18 cellular contexts compared by ENCODE assay signal in genomic region chr10:46292573-46293023, GRCh38. TPM values are rescaled to one million over a fixed set of nuclear protein-coding genes. Genes with fewer than 3 reads are reported as not detected.
"Had no signal": no experiment of that assay in that cellular context is flagged by ENCODE, and none has a peak within 500 bp of the region (broad histone marks: within the 10 kb centered on the region; RNA-seq: fewer than 3 reads in every experiment).

No MANE protein-coding gene starts in this region.

- FAIRE-seq: TTC549 had no signal

- H3K4me1 ChIP-seq: body of pancreas, uterus had no signal

- H3K79me2 ChIP-seq: hepatocyte had no signal

- H3K9me3 Mint-ChIP-seq: activated B cell treated with CpG ODN at 0.5 μM for 24 hours; activated naive CD4-positive, alpha-beta T cell treated with anti-CD3 and anti-CD28 coated beads, Interleukin-2, amount 50 U/mL, for 72 hours; activated T-helper 17 cell treated with anti-CD3 and anti-CD28 coated beads, Interleukin-2, amount 50 U/mL, for 72 hours; effector memory CD8-positive, alpha-beta T cell; natural killer cell; stimulated activated naive CD8-positive, alpha-beta T cell treated with anti-CD3 and anti-CD28 coated beads, Interleukin-15, amount 100 ng/mL, for 72 hours had no signal

- H3K4me1 Mint-ChIP-seq: activated B cell treated with CpG ODN at 0.5 μM for 24 hours, natural killer cell, T-helper 17 cell had no signal

- H3K27me3 Mint-ChIP-seq: activated T-helper 17 cell treated with anti-CD3 and anti-CD28 coated beads, Interleukin-2, amount 50 U/mL, for 72 hours; T-helper 17 cell had no signal

- H3K9me3 ChIP-seq: body of pancreas, thoracic aorta, uterus had no signal

- H3K27ac ChIP-seq: body of pancreas, hepatocyte, thoracic aorta, uterus had no signal

- H3K4me2 ChIP-seq: hepatocyte had no signal

- H3K27me3 ChIP-seq: body of pancreas, hepatocyte, uterus had no signal

- DNase-seq: activated B cell treated with CpG ODN at 0.5 μM for 24 hours; amniotic stem cell; body of pancreas; effector memory CD8-positive, alpha-beta T cell; natural killer cell; occipital lobe; stimulated activated CD4-positive, alpha-beta T cell treated with anti-CD3 and anti-CD28 coated beads, Interleukin-4, amount 100 ng/mL, for 4 hours; stimulated activated naive CD8-positive, alpha-beta T cell treated with anti-CD3 and anti-CD28 coated beads, Interleukin-15, amount 100 ng/mL, for 72 hours; T-helper 17 cell had no signal

- H3K4me3 ChIP-seq: body of pancreas, hepatocyte, thoracic aorta, uterus had no signal

- H3K36me3 Mint-ChIP-seq: activated naive CD4-positive, alpha-beta T cell treated with anti-CD3 and anti-CD28 coated beads, Interleukin-2, amount 50 U/mL, for 72 hours; natural killer cell had no signal

- ATAC-seq: activated naive CD4-positive, alpha-beta T cell treated with anti-CD3 and anti-CD28 coated beads, Interleukin-2, amount 50 U/mL, for 72 hours; activated T-helper 17 cell treated with anti-CD3 and anti-CD28 coated beads, Interleukin-2, amount 50 U/mL, for 72 hours; body of pancreas; effector memory CD8-positive, alpha-beta T cell; natural killer cell; stimulated activated naive CD8-positive, alpha-beta T cell treated with anti-CD3 and anti-CD28 coated beads, Interleukin-15, amount 100 ng/mL, for 72 hours; T-helper 17 cell had no signal

- H2AFZ ChIP-seq: hepatocyte had no signal

- H3K36me3 ChIP-seq: thoracic aorta, uterus had no signal

- H3K4me3 Mint-ChIP-seq: activated B cell treated with CpG ODN at 0.5 μM for 24 hours; activated T-helper 17 cell treated with anti-CD3 and anti-CD28 coated beads, Interleukin-2, amount 50 U/mL, for 72 hours; effector memory CD8-positive, alpha-beta T cell; natural killer cell; stimulated activated naive CD8-positive, alpha-beta T cell treated with anti-CD3 and anti-CD28 coated beads, Interleukin-15, amount 100 ng/mL, for 72 hours; T-helper 17 cell had no signal

- H3K27ac Mint-ChIP-seq: activated B cell treated with CpG ODN at 0.5 μM for 24 hours; activated T-helper 17 cell treated with anti-CD3 and anti-CD28 coated beads, Interleukin-2, amount 50 U/mL, for 72 hours; natural killer cell; T-helper 17 cell had no signal

RNA-seq across cellular contexts. Expression of gene ANTXRL, which starts 5.8 kb away (rescaled TPM):
- total RNA-seq: activated B cell treated with CpG ODN at 0.5 μM for 24 hours; activated naive CD4-positive, alpha-beta T cell treated with anti-CD3 and anti-CD28 coated beads, Interleukin-2, amount 50 U/mL, for 72 hours; activated T-helper 17 cell treated with anti-CD3 and anti-CD28 coated beads, Interleukin-2, amount 50 U/mL, for 72 hours; body of pancreas; epithelial cell of proximal tubule; hepatocyte; mucosa of gallbladder; natural killer cell; occipital lobe; skeletal muscle tissue; T-helper 17 cell; thoracic aorta had no signal
- polyA plus RNA-seq: hepatocyte had no signal
